Comparison of ENCODE assay signal across 23 cellular contexts in the genomic region with DNA sequence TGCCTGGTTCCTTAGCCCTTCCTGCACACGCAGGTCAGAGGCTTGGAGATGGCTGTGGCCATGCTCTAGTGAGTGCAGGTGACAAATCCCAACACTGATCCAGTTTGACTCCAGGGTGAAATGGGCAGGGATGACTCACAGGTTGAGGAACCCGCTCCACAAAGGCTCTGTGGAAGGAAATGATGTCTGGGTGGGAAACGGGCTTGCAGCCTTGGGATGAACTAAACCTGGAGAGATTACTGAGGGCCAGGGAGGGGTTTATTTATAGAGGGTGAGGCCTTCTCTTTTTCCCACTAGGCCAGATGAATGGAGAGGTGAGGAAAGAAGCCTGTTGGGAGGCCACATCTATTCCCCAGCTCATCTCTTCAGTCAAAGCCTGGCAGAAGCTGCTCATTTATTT. TPM values are rescaled to one million over a fixed set of nuclear protein-coding genes. Genes with fewer than 3 reads are reported as not detected.
DNase-seq lines count a peak whose midpoint lies in the region; ATAC-seq and TF ChIP-seq lines count a peak whose summit lies in the region.
"Had no signal": no experiment of that assay in that cellular context is flagged by ENCODE, and none has a peak within 500 bp of the region (broad histone marks: within the 10 kb centered on the region; RNA-seq: fewer than 3 reads in every experiment).

No MANE protein-coding gene starts in this region.

- H3K9me3 Mint-ChIP-seq in CD4-positive, CD25-positive, alpha-beta regulatory T cell, result peaks cover 0 to 5% (median 0%) of the 10 kb centered on the region in 7 donors
- H3K9me3 Mint-ChIP-seq: CD4-positive, alpha-beta T cell had no signal

- H3K36me3 ChIP-seq in CD4-positive, CD25-positive, alpha-beta regulatory T cell (ENCODE audit: control insufficient read depth, insufficient read depth, low read length), result no peaks in the 10 kb centered on the region
- H3K36me3 ChIP-seq in breast epithelium (no peaks in the 10 kb centered on the region), kidney epithelial cell (ENCODE audit: control insufficient read depth, insufficient read depth, low read length) (no peaks in the 10 kb centered on the region)
- H3K36me3 ChIP-seq: MG63, prostate gland, upper lobe of left lung had no signal

- intact Hi-C loops in breast epithelium (cut with DNase I; ENCODE audit: low total_unique reads), result no loop called here

- no peak overlapping the region for H3K27ac ChIP-seq in CD4-positive, CD25-positive, alpha-beta regulatory T cell (ENCODE audit: insufficient read depth, low read length, poor library complexity, severe bottlenecking)
- H3K27ac ChIP-seq in breast epithelium, result peak overlapping the region; percentile 53 to 83
- H3K27ac ChIP-seq: prostate gland, upper lobe of left lung had no signal

- peak overlapping the region in 2 of 3 donors; percentile 37 to 54 for H3K27ac Mint-ChIP-seq in CD4-positive, CD25-positive, alpha-beta regulatory T cell
- H3K27ac Mint-ChIP-seq: nephron had no signal

- H3K4me3 ChIP-seq in CD4-positive, CD25-positive, alpha-beta regulatory T cell (ENCODE audit: low read depth, low read length), result no peak overlapping the region
- H3K4me3 ChIP-seq in breast epithelium, result no peak overlapping the region
- no peak overlapping the region for H3K4me3 ChIP-seq in kidney epithelial cell (ENCODE audit: low read depth, low read length)
- H3K4me3 ChIP-seq: GM12878, MG63, prostate gland, upper lobe of left lung had no signal

- H3K4me1 Mint-ChIP-seq in CD4-positive, CD25-positive, alpha-beta regulatory T cell, result peaks cover 4 to 25% (median 13%) of the 10 kb centered on the region in 4 donors

- no peaks in the 10 kb centered on the region for H3K36me3 Mint-ChIP-seq in CD4-positive, CD25-positive, alpha-beta regulatory T cell

- ATAC-seq in CD4-positive, CD25-positive, alpha-beta regulatory T cell (ENCODE audit: low read depth in 2 of 2), result no peak
- ATAC-seq: GM12878, SK-N-SH treated with all-trans-retinoic acid at 6 μM for 48 hours had no signal

- H3K27me3 Mint-ChIP-seq in CD4-positive, CD25-positive, alpha-beta regulatory T cell, result peaks cover 17% of the 10 kb centered on the region
- H3K27me3 Mint-ChIP-seq: CD4-positive, alpha-beta T cell had no signal

- H3K4me3 Mint-ChIP-seq in CD4-positive, CD25-positive, alpha-beta regulatory T cell, result no peak overlapping the region
- H3K4me3 Mint-ChIP-seq: activated CD4-positive, alpha-beta T cell treated with anti-CD3 and anti-CD28 coated beads, Interleukin-2, amount 10 ng/mL, durations not matched to agents 7 days and 5 days; CD4-positive, alpha-beta T cell; nephron had no signal

- peaks cover 10% of the 10 kb centered on the region for H3K4me1 ChIP-seq in CD4-positive, CD25-positive, alpha-beta regulatory T cell (ENCODE audit: control insufficient read depth, insufficient read depth, low read length, poor library complexity, severe bottlenecking)
- H3K4me1 ChIP-seq in breast epithelium, result peaks cover 6 to 9% of the 10 kb centered on the region in 2 donors
- H3K4me1 ChIP-seq: prostate gland had no signal

- no peaks in the 10 kb centered on the region for H3K9me3 ChIP-seq in CD4-positive, CD25-positive, alpha-beta regulatory T cell (ENCODE audit: control insufficient read depth in 2 of 2, low read length in 2 of 2)
- H3K9me3 ChIP-seq in breast epithelium, result peaks cover 0 to 5% of the 10 kb centered on the region in 2 donors
- H3K9me3 ChIP-seq: prostate gland, upper lobe of left lung had no signal

- no peak for TF ChIP-seq POLR2A in breast epithelium (IDR thresholded peaks at IDR 0.05)

- TF ChIP-seq CTCF in breast epithelium (IDR thresholded peaks at IDR 0.05), result no peak
- no peak for TF ChIP-seq CTCF in kidney epithelial cell (IDR thresholded peaks at IDR 0.05; ENCODE audit: insufficient read depth, low read length, poor library complexity, severe bottlenecking)

- H3K27me3 ChIP-seq in CD4-positive, CD25-positive, alpha-beta regulatory T cell (ENCODE audit: control insufficient read depth, insufficient read depth, low read length), result no peaks in the 10 kb centered on the region
- no peaks in the 10 kb centered on the region for H3K27me3 ChIP-seq in breast epithelium
- H3K27me3 ChIP-seq in kidney epithelial cell (ENCODE audit: control insufficient read depth, insufficient read depth, low read length), result peaks cover 1% of the 10 kb centered on the region
- H3K27me3 ChIP-seq: MG63, upper lobe of left lung had no signal

- no peak for DNase-seq in CD4-positive, CD25-positive, alpha-beta regulatory T cell
- DNase-seq in HPDE6-E6E7 (ENCODE audit: extremely low spot score), result peak; percentile 33
- DNase-seq in breast epithelium (ENCODE audit: low spot score in 2 of 2), result no peak
- peak; percentile 28 for DNase-seq in kidney epithelial cell (ENCODE audit: low read depth)
- no peak for DNase-seq in globus pallidus (ENCODE audit: low spot score)
- no peak for DNase-seq in NCI-H1417 treated with DMSO at 0.1 percent for 48 hours (lab: John Stamatoyannopoulos, UW)
- no peak for DNase-seq in SHP77 (lab: John Stamatoyannopoulos, UW)
- no peak for DNase-seq in effector CD8-positive, alpha-beta T cell (lab: John Stamatoyannopoulos, UW)
- DNase-seq: ACHN; activated CD4-positive, alpha-beta T cell treated with anti-CD3 and anti-CD28 coated beads, Interleukin-2, amount 10 ng/mL, durations not matched to agents 7 days and 5 days; activated T-cell treated with anti-CD3 and anti-CD28 coated beads, Interleukin-2, amount 50 U/mL, for 1 hour; CD4-positive, alpha-beta T cell; central memory CD4-positive, alpha-beta T cell; mesendoderm; MG63; NCI-H2029; NCI-H524 treated with DMSO at 0.1 percent for 48 hours; stimulated activated naive CD4-positive, alpha-beta T cell; upper lobe of left lung had no signal

RNA-seq across cellular contexts. Expression of a gene that starts 29.3 kb away (rescaled TPM):
- 1.6 TPM for total RNA-seq in CD4-positive, CD25-positive, alpha-beta regulatory T cell
- polyA plus RNA-seq in CD4-positive, CD25-positive, alpha-beta regulatory T cell, result under 1 TPM in 2 of 4 donors, not detected in 2; 0.15 to 0.38 TPM
- total RNA-seq in breast epithelium (100 to 1,000 TPM; 207 to 759 (median 444) TPM), kidney epithelial cell (174 and 241 TPM in 2 replicates)

Comparison
In these comparisons a context has a peak if more than half of its experiments do, and no peak if none do; other contexts are left out.
1. DNase-seq: peak in HPDE6-E6E7 (single experiment) and kidney epithelial cell (single experiment); none in CD4-positive, CD25-positive, alpha-beta regulatory T cell (0 of 3), breast epithelium (0 of 2), globus pallidus (single experiment), NCI-H1417 treated with DMSO at 0.1 percent for 48 hours (single experiment), SHP77 (0 of 2) and effector CD8-positive, alpha-beta T cell (single experiment).
2. RNA of a gene that starts 29.3 kb away (total RNA-seq): 207 to 759 TPM in breast epithelium and 174 to 241 TPM in kidney epithelial cell; 1.6 TPM in CD4-positive, CD25-positive, alpha-beta regulatory T cell (single experiment); every median in the first group is over 10 times any median in the second.